8 cellular contexts compared by ENCODE assay signal in genomic region chr6:6758915-6759654, GRCh38.
DNase-seq lines count a peak whose midpoint lies in the region; ATAC-seq and TF ChIP-seq lines count a peak whose summit lies in the region.

No MANE protein-coding gene starts in this region.

- CTCF ChIA-PET in activated CD8-positive, alpha-beta memory T cell treated with anti-CD3 and anti-CD28 coated beads, Interleukin-2, amount 10 ng/mL, durations not matched to agents 7 days and 5 days (lab: Charles Lee): interaction anchor here (0.7 to 2.0 kb wide), 15 partner anchors 13 to 483 kb away, joined by 3 to 9 read pairs (median 3); no protein-coding TSS in a partner anchor
- CTCF ChIA-PET in naive thymus-derived CD4-positive, alpha-beta T cell (lab: Charles Lee): interaction anchor here (0.6 to 1.2 kb wide), 3 partner anchors 33 to 328 kb away, joined by 3 to 6 read pairs (median 4); no protein-coding TSS in a partner anchor

- peaks cover 30% of the 10 kb centered on the region for H3K27me3 Mint-ChIP-seq in activated CD8-positive, alpha-beta memory T cell treated with anti-CD3 and anti-CD28 coated beads, Interleukin-2, amount 10 ng/mL, durations not matched to agents 7 days and 5 days
- peaks cover 0 to 21% (median 0%) of the 10 kb centered on the region in 5 donors for H3K27me3 Mint-ChIP-seq in naive thymus-derived CD4-positive, alpha-beta T cell

- no peak overlapping the region for H3K27ac ChIP-seq in naive thymus-derived CD4-positive, alpha-beta T cell (ENCODE audit: low read depth, low read length)

- H3K36me3 Mint-ChIP-seq in activated CD8-positive, alpha-beta memory T cell treated with anti-CD3 and anti-CD28 coated beads, Interleukin-2, amount 10 ng/mL, durations not matched to agents 7 days and 5 days: no peaks in the 10 kb centered on the region
- no peaks in the 10 kb centered on the region for H3K36me3 Mint-ChIP-seq in naive thymus-derived CD4-positive, alpha-beta T cell

- DNase-seq in activated CD8-positive, alpha-beta memory T cell treated with anti-CD3 and anti-CD28 coated beads, Interleukin-2, amount 10 ng/mL, durations not matched to agents 7 days and 5 days: peak; percentile 52
- no peak for DNase-seq in activated CD8-positive, alpha-beta memory T cell treated with anti-CD3 and anti-CD28 coated beads for 24 hours
- DNase-seq in H4 (ENCODE audit: low spot score) (peak; percentile 32), SKM-1 (lab: John Stamatoyannopoulos, UW; ENCODE audit: unreplicated experiment) (peak; percentile 37), fibroblast of peridontal ligament (ENCODE audit: extremely low read depth) (peak; percentile 59), glomerular visceral epithelial cell (ENCODE audit: extremely low spot score) (no peak)
- peak in 6 of 9 donors; percentile 8 to 30 (median 25) for DNase-seq in naive thymus-derived CD4-positive, alpha-beta T cell

- peak; percentile 63 for TF ChIP-seq CTCF in Loucy (conservative IDR thresholded peaks at IDR 0.05; ENCODE audit: low read length)

- no peak overlapping the region for H3K9ac ChIP-seq in Loucy (ENCODE audit: low read depth, low read length, poor library complexity, severe bottlenecking)

- H3K4me3 ChIP-seq in Loucy (ENCODE audit: low read length, poor library complexity, severe bottlenecking): no peak overlapping the region
- H3K4me3 ChIP-seq in naive thymus-derived CD4-positive, alpha-beta T cell (ENCODE audit: low read length): no peak overlapping the region

- no peaks in the 10 kb centered on the region for H3K9me3 Mint-ChIP-seq in activated CD8-positive, alpha-beta memory T cell treated with anti-CD3 and anti-CD28 coated beads, Interleukin-2, amount 10 ng/mL, durations not matched to agents 7 days and 5 days (ENCODE audit: low read depth)
- H3K9me3 Mint-ChIP-seq in naive thymus-derived CD4-positive, alpha-beta T cell: peaks cover 0 to 3% (median 0%) of the 10 kb centered on the region in 11 donors

- no peaks in the 10 kb centered on the region for H3K9me3 ChIP-seq in Loucy (ENCODE audit: insufficient read depth, low read depth, low read length)
- H3K9me3 ChIP-seq in naive thymus-derived CD4-positive, alpha-beta T cell (ENCODE audit: control insufficient read depth in 2 of 3, low read length in 3 of 3): no peaks in the 10 kb centered on the region

- peaks cover 6% of the 10 kb centered on the region for H3K4me1 Mint-ChIP-seq in activated CD8-positive, alpha-beta memory T cell treated with anti-CD3 and anti-CD28 coated beads, Interleukin-2, amount 10 ng/mL, durations not matched to agents 7 days and 5 days
- peaks cover 0 to 6% (median 0%) of the 10 kb centered on the region in 7 donors for H3K4me1 Mint-ChIP-seq in naive thymus-derived CD4-positive, alpha-beta T cell

- no peaks in the 10 kb centered on the region for H3K79me2 ChIP-seq in Loucy (ENCODE audit: insufficient read depth, low read length)

- H3K36me3 ChIP-seq in Loucy (ENCODE audit: insufficient read depth, low read length): no peaks in the 10 kb centered on the region
- H3K36me3 ChIP-seq in naive thymus-derived CD4-positive, alpha-beta T cell (ENCODE audit: control insufficient read depth in 2 of 3, insufficient read depth in 3 of 3, low read length in 3 of 3): no peaks in the 10 kb centered on the region

- H3K4me1 ChIP-seq in Loucy (ENCODE audit: insufficient read depth, low read length, poor library complexity, severe bottlenecking): peaks cover 10% of the 10 kb centered on the region
- H3K4me1 ChIP-seq in naive thymus-derived CD4-positive, alpha-beta T cell (ENCODE audit: control insufficient read depth in 2 of 2, insufficient read depth in 2 of 2, low read length in 2 of 2): no peaks in the 10 kb centered on the region

- H3F3A ChIP-seq in Loucy (ENCODE audit: low read depth): no peaks in the 10 kb centered on the region

- no peak overlapping the region for H3K4me3 Mint-ChIP-seq in activated CD8-positive, alpha-beta memory T cell treated with anti-CD3 and anti-CD28 coated beads, Interleukin-2, amount 10 ng/mL, durations not matched to agents 7 days and 5 days
- H3K4me3 Mint-ChIP-seq in naive thymus-derived CD4-positive, alpha-beta T cell: no peak overlapping the region

- H2AFZ ChIP-seq in Loucy (ENCODE audit: low read length): no peak overlapping the region

- no peak for ATAC-seq in activated CD8-positive, alpha-beta memory T cell treated with anti-CD3 and anti-CD28 coated beads, Interleukin-2, amount 10 ng/mL, durations not matched to agents 7 days and 5 days
- ATAC-seq in naive thymus-derived CD4-positive, alpha-beta T cell: peak; percentile 78

- H3K27me3 ChIP-seq in Loucy (ENCODE audit: insufficient read depth, low read length, poor library complexity, severe bottlenecking): no peaks in the 10 kb centered on the region
- H3K27me3 ChIP-seq in naive thymus-derived CD4-positive, alpha-beta T cell (ENCODE audit: control insufficient read depth in 2 of 2, insufficient read depth in 2 of 2, low read length in 2 of 2): no peaks in the 10 kb centered on the region

- no peak overlapping the region for H3K27ac Mint-ChIP-seq in activated CD8-positive, alpha-beta memory T cell treated with anti-CD3 and anti-CD28 coated beads, Interleukin-2, amount 10 ng/mL, durations not matched to agents 7 days and 5 days
- H3K27ac Mint-ChIP-seq in naive thymus-derived CD4-positive, alpha-beta T cell: no peak overlapping the region

- H3K4me2 ChIP-seq in Loucy (ENCODE audit: low read depth, low read length, poor library complexity, severe bottlenecking): no peak overlapping the region

- no peaks in the 10 kb centered on the region for H3K9me2 ChIP-seq in Loucy (replicated peaks; ENCODE audit: low read depth, low read length)

- intact Hi-C loops in naive thymus-derived CD4-positive, alpha-beta T cell (cut with micrococcal nuclease): loop anchor here in 1 of 2 donors (1.0 to 10.0 kb wide), 2 partner anchors 346 to 484 kb away; partner anchors contain the start of gene RREB1

- no peaks in the 10 kb centered on the region for H4K20me1 ChIP-seq in Loucy (ENCODE audit: insufficient read depth, low read length, poor library complexity, severe bottlenecking)

- POLR2A ChIA-PET in naive thymus-derived CD4-positive, alpha-beta T cell (lab: Charles Lee): no interaction called here

Comparison
In these comparisons a context has a peak if more than half of its experiments do, and no peak if none do; other contexts are left out.
1. DNase-seq: peak in activated CD8-positive, alpha-beta memory T cell treated with anti-CD3 and anti-CD28 coated beads, Interleukin-2, amount 10 ng/mL, durations not matched to agents 7 days and 5 days (single experiment), H4 (single experiment), SKM-1 (single experiment), fibroblast of peridontal ligament (single experiment) and naive thymus-derived CD4-positive, alpha-beta T cell (6 of 9); none in activated CD8-positive, alpha-beta memory T cell treated with anti-CD3 and anti-CD28 coated beads for 24 hours (single experiment) and glomerular visceral epithelial cell (single experiment).